ENCODE assay signal across 8 cellular contexts in genomic region chr1:160375788-160376524, GRCh38. TPM values are rescaled to one million over a fixed set of nuclear protein-coding genes. Genes with fewer than 3 reads are reported as not detected.
DNase-seq lines count a peak whose midpoint lies in the region; ATAC-seq and TF ChIP-seq lines count a peak whose summit lies in the region.

No MANE protein-coding gene starts in this region.

- H3K4me3 ChIP-seq in upper lobe of left lung = no peak overlapping the region
- no peak overlapping the region for H3K4me3 ChIP-seq in tibial artery

- peak overlapping the region in 1 of 4 donors; percentile 19 for H3K27ac ChIP-seq in upper lobe of left lung
- H3K27ac ChIP-seq in tibial artery = no peak overlapping the region

- TF ChIP-seq CTCF in HFFc6 (IDR thresholded peaks at IDR 0.05) = no peak
- TF ChIP-seq CTCF in upper lobe of left lung (IDR thresholded peaks at IDR 0.05) = no peak
- no peak for TF ChIP-seq CTCF in tibial artery (IDR thresholded peaks at IDR 0.05)

- peak overlapping the region; percentile 27 for H3K4me3 Mint-ChIP-seq in HFFc6
- no peak overlapping the region for H3K4me3 Mint-ChIP-seq in activated CD4-positive, alpha-beta memory T cell treated with anti-CD3 and anti-CD28 coated beads, Interleukin-2, amount 10 ng/mL, durations not matched to agents 7 days and 5 days

- ATAC-seq in upper lobe of left lung (ENCODE audit: low FRiP score in 2 of 2) (peak; percentile 47 to 59), GM19455 (IDR thresholded peaks at IDR 0.05; ENCODE audit: unreplicated experiment) (no peak)

- DNase-seq in CMK (ENCODE audit: low read depth) = peak; percentile 64
- peak; percentile 17 for DNase-seq in HFFc6
- peak; percentile 21 for DNase-seq in activated CD4-positive, alpha-beta memory T cell treated with anti-CD3 and anti-CD28 coated beads, Interleukin-2, amount 10 ng/mL, durations not matched to agents 7 days and 5 days
- DNase-seq in islet precursor cell = peak; percentile 71
- DNase-seq in upper lobe of left lung = no peak
- DNase-seq in SKM-1 (lab: John Stamatoyannopoulos, UW; ENCODE audit: unreplicated experiment) = no peak
- no peak for DNase-seq in tibial artery

- H3K4me1 ChIP-seq in upper lobe of left lung = peaks cover 9 to 15% (median 10%) of the 10 kb centered on the region in 4 donors
- H3K4me1 ChIP-seq in tibial artery = peaks cover 0 to 8% (median 2%) of the 10 kb centered on the region in 4 donors

- CTCF ChIA-PET in activated CD4-positive, alpha-beta memory T cell treated with anti-CD3 and anti-CD28 coated beads, Interleukin-2, amount 10 ng/mL, durations not matched to agents 7 days and 5 days (lab: Charles Lee) = interaction anchor here (0.6 to 4.6 kb wide), 27 partner anchors 8 to 325 kb away, joined by 3 to 30 read pairs (median 4); partner anchors contain the start of genes DCAF8, NHLH1 and PEA15

- H3K27me3 Mint-ChIP-seq in HFFc6 (ENCODE audit: insufficient read depth) = peaks cover 11% of the 10 kb centered on the region
- H3K27me3 Mint-ChIP-seq in activated CD4-positive, alpha-beta memory T cell treated with anti-CD3 and anti-CD28 coated beads, Interleukin-2, amount 10 ng/mL, durations not matched to agents 7 days and 5 days = peaks cover 8% of the 10 kb centered on the region

- no peak for TF ChIP-seq POLR2A in upper lobe of left lung (IDR thresholded peaks at IDR 0.05)

- no peaks in the 10 kb centered on the region for H3K9me3 Mint-ChIP-seq in HFFc6
- no peaks in the 10 kb centered on the region for H3K9me3 Mint-ChIP-seq in activated CD4-positive, alpha-beta memory T cell treated with anti-CD3 and anti-CD28 coated beads, Interleukin-2, amount 10 ng/mL, durations not matched to agents 7 days and 5 days

- H3K36me3 ChIP-seq in upper lobe of left lung = no peaks in the 10 kb centered on the region
- H3K36me3 ChIP-seq in tibial artery = no peaks in the 10 kb centered on the region

- H3K27me3 ChIP-seq in upper lobe of left lung (no peaks in the 10 kb centered on the region), tibial artery (peaks cover 0 to 27% of the 10 kb centered on the region in 2 donors)

- intact Hi-C loops in tibial artery (cut with DNase I; ENCODE audit: low total_unique reads) = no loop called here

- H3K9me3 ChIP-seq in upper lobe of left lung (no peaks in the 10 kb centered on the region), tibial artery (no peaks in the 10 kb centered on the region)

- no peak for TF ChIP-seq EP300 in upper lobe of left lung (IDR thresholded peaks at IDR 0.05)

- H3K4me1 Mint-ChIP-seq in HFFc6 (ENCODE audit: low read depth) = peaks cover 31% of the 10 kb centered on the region
- peaks cover 14% of the 10 kb centered on the region for H3K4me1 Mint-ChIP-seq in activated CD4-positive, alpha-beta memory T cell treated with anti-CD3 and anti-CD28 coated beads, Interleukin-2, amount 10 ng/mL, durations not matched to agents 7 days and 5 days

- no peaks in the 10 kb centered on the region for H3K36me3 Mint-ChIP-seq in HFFc6 (ENCODE audit: low read depth)
- no peaks in the 10 kb centered on the region for H3K36me3 Mint-ChIP-seq in activated CD4-positive, alpha-beta memory T cell treated with anti-CD3 and anti-CD28 coated beads, Interleukin-2, amount 10 ng/mL, durations not matched to agents 7 days and 5 days (ENCODE audit: low read depth)

- no peak overlapping the region; the same call in 1 of the 2 replicates for H3K27ac Mint-ChIP-seq in HFFc6
- H3K27ac Mint-ChIP-seq in activated CD4-positive, alpha-beta memory T cell treated with anti-CD3 and anti-CD28 coated beads, Interleukin-2, amount 10 ng/mL, durations not matched to agents 7 days and 5 days = no peak overlapping the region

- 9 to 19% methylated on average over 8 to 9 of the region's 9 CpGs for WGBS in upper lobe of left lung, 2 donors

- POLR2A ChIA-PET in activated CD4-positive, alpha-beta memory T cell treated with anti-CD3 and anti-CD28 coated beads, Interleukin-2, amount 10 ng/mL, durations not matched to agents 7 days and 5 days (lab: Charles Lee) = interaction anchor here (0.8 to 1.5 kb wide), 4 partner anchors 18 to 34 kb away, joined by 3 to 5 read pairs (median 3); partner anchors contain the start of gene NCSTN

RNA-seq across cellular contexts. Expression of gene NHLH1, which starts 9.1 kb away (rescaled TPM):
- under 1 TPM in 3 of 6 experiments, not detected in 3; 0.11 to 0.17 (median 0.11) TPM for total RNA-seq in HFFc6 (2021; fragmentation: NEBNext Ultra II Directional; extraction: Animal tissue kit (Norgen Biotek cat#: 25700))
- total RNA-seq in activated CD4-positive, alpha-beta memory T cell treated with anti-CD3 and anti-CD28 coated beads, Interleukin-2, amount 10 ng/mL, durations not matched to agents 7 days and 5 days = under 1 TPM; 0.40 to 0.43 TPM
- total RNA-seq in upper lobe of left lung = 1 to 10 TPM in 1 of 6 donors, under 1 TPM in 2, not detected in 3; 0.20 to 1.0 (median 0.33) TPM

RNA-seq across cellular contexts. Expression of gene VANGL2, which starts 24.4 kb away (rescaled TPM):
- total RNA-seq in HFFc6 (2021; fragmentation: NEBNext Ultra II Directional; extraction: Animal tissue kit (Norgen Biotek cat#: 25700)) = not detected
- total RNA-seq in activated CD4-positive, alpha-beta memory T cell treated with anti-CD3 and anti-CD28 coated beads, Interleukin-2, amount 10 ng/mL, durations not matched to agents 7 days and 5 days = not detected
- total RNA-seq in upper lobe of left lung = 1 to 10 TPM; 2.0 to 4.8 (median 2.7) TPM

RNA-seq across cellular contexts. Expression of gene NCSTN, which starts 32.8 kb away (rescaled TPM):
- 100 to 1,000 TPM; 133 to 154 (median 145) TPM for total RNA-seq in HFFc6 (2021; fragmentation: NEBNext Ultra II Directional; extraction: Animal tissue kit (Norgen Biotek cat#: 25700))
- total RNA-seq in activated CD4-positive, alpha-beta memory T cell treated with anti-CD3 and anti-CD28 coated beads, Interleukin-2, amount 10 ng/mL, durations not matched to agents 7 days and 5 days = 10 to 100 TPM; 64.5 to 65.3 TPM
- total RNA-seq in upper lobe of left lung = 100 to 1,000 TPM in 2 of 6 donors, 10 to 100 TPM in 4; 55.9 to 116 (median 70.8) TPM

RNA-seq across cellular contexts. Expression of gene COPA, which starts 32.9 kb away (rescaled TPM):
- total RNA-seq in HFFc6 (2021; fragmentation: NEBNext Ultra II Directional; extraction: Animal tissue kit (Norgen Biotek cat#: 25700)) = 100 to 1,000 TPM; 218 to 257 (median 249) TPM
- total RNA-seq in activated CD4-positive, alpha-beta memory T cell treated with anti-CD3 and anti-CD28 coated beads, Interleukin-2, amount 10 ng/mL, durations not matched to agents 7 days and 5 days = 100 to 1,000 TPM; 145 to 146 TPM
- total RNA-seq in upper lobe of left lung = 100 to 1,000 TPM in 5 of 6 donors, 10 to 100 TPM in 1; 99.4 to 165 (median 141) TPM

Comparison
In these comparisons a context has a peak if more than half of its experiments do, and no peak if none do; other contexts are left out.
1. DNase-seq: peak in CMK (single experiment), HFFc6 (single experiment), activated CD4-positive, alpha-beta memory T cell treated with anti-CD3 and anti-CD28 coated beads, Interleukin-2, amount 10 ng/mL, durations not matched to agents 7 days and 5 days (single experiment) and islet precursor cell (single experiment); none in upper lobe of left lung (0 of 2), SKM-1 (single experiment) and tibial artery (0 of 2).